22 cellular contexts compared by ENCODE assay signal in genomic region chr2:24870891-24871705, GRCh38. TPM values are rescaled to one million over a fixed set of nuclear protein-coding genes. Genes with fewer than 3 reads are reported as not detected.
DNase-seq lines count a peak whose midpoint lies in the region; ATAC-seq and TF ChIP-seq lines count a peak whose summit lies in the region.
"Had no signal": no experiment of that assay in that cellular context is flagged by ENCODE, and none has a peak within 500 bp of the region (broad histone marks: within the 10 kb centered on the region; RNA-seq: fewer than 3 reads in every experiment).

No MANE protein-coding gene starts in this region.

- H4K8ac ChIP-seq in neuronal stem cell (ENCODE audit: low read depth, low read length): no peak overlapping the region

- no peak overlapping the region for H3K4ac ChIP-seq in neuronal stem cell (ENCODE audit: low read length)

- no peak overlapping the region for H2BK15ac ChIP-seq in neuronal stem cell (ENCODE audit: low read length)

- no peaks in the 10 kb centered on the region for H3K36me3 ChIP-seq in left ventricle myocardium inferior
- H3K36me3 ChIP-seq in esophagus muscularis mucosa: peaks cover 0 to 4% (median 0%) of the 10 kb centered on the region in 4 donors
- H3K36me3 ChIP-seq in neuronal stem cell (replicated peaks in 1 of 2; ENCODE audit: control insufficient read depth in 2 of 2, insufficient read depth in 2 of 2, low read length in 2 of 2): peaks cover 0 to 39% of the 10 kb centered on the region in 2 donors
- H3K36me3 ChIP-seq: colonic mucosa had no signal

- H3K79me1 ChIP-seq in neuronal stem cell (ENCODE audit: low read depth, low read length): no peaks in the 10 kb centered on the region

- no peak overlapping the region for H4K91ac ChIP-seq in neuronal stem cell (ENCODE audit: low read depth, low read length, poor library complexity)

- TF ChIP-seq EP300 in esophagus muscularis mucosa (IDR thresholded peaks at IDR 0.05): no peak

- peaks cover 13% of the 10 kb centered on the region for H3K36me3 Mint-ChIP-seq in type B pancreatic cell

- H3K9ac ChIP-seq in neuronal stem cell (ENCODE audit: low read depth, low read length, poor library complexity): no peak overlapping the region
- H3K9ac ChIP-seq: SK-N-SH had no signal

- no peak overlapping the region for H3K18ac ChIP-seq in neuronal stem cell (ENCODE audit: low read length)

- no peak overlapping the region for H3K4me3 Mint-ChIP-seq in type B pancreatic cell
- H3K4me3 Mint-ChIP-seq: activated naive CD8-positive, alpha-beta T cell treated with anti-CD3 and anti-CD28 coated beads, Interleukin-2, amount 10 ng/mL, durations not matched to agents 7 days and 5 days; stimulated activated effector memory CD8-positive, alpha-beta T cell treated with anti-CD3 and anti-CD28 coated beads, Interleukin-12 subunit alpha, Interleukin-12 subunit beta, amount 100 ng/mL, for 72 hours had no signal

- H3K9me3 ChIP-seq in left ventricle myocardium inferior (replicated peaks): no peaks in the 10 kb centered on the region
- H3K9me3 ChIP-seq in esophagus muscularis mucosa: no peaks in the 10 kb centered on the region
- peaks cover 0 to 11% of the 10 kb centered on the region in 2 donors for H3K9me3 ChIP-seq in neuronal stem cell (replicated peaks in 1 of 2; ENCODE audit: control insufficient read depth in 2 of 2, insufficient read depth in 1 of 2, low read depth in 1 of 2, low read length in 2 of 2)
- H3K9me3 ChIP-seq: colonic mucosa, SK-N-SH, tibial artery had no signal

- no peak for TF ChIP-seq POLR2A in esophagus muscularis mucosa (IDR thresholded peaks at IDR 0.05; ENCODE audit: low read depth)
- TF ChIP-seq POLR2A in erythroblast (IDR thresholded peaks at IDR 0.05; ENCODE audit: low read length): no peak

- H3K27ac ChIP-seq in left ventricle myocardium inferior (replicated peaks) (peak overlapping the region; percentile 75), esophagus muscularis mucosa (replicated peaks in 1 of 4) (peak overlapping the region in 3 of 4 donors; percentile 10 to 65 (median 59)), neuronal stem cell (replicated peaks; ENCODE audit: low read length) (peak overlapping the region; percentile 9)
- H3K27ac ChIP-seq: colonic mucosa, tibial artery, WERI-Rb-1 had no signal

- H3K4me1 ChIP-seq in left ventricle myocardium inferior: peaks cover 36% of the 10 kb centered on the region
- H3K4me1 ChIP-seq in esophagus muscularis mucosa: peaks cover 22 to 43% (median 34%) of the 10 kb centered on the region in 4 donors
- peaks cover 5 to 9% of the 10 kb centered on the region in 2 donors for H3K4me1 ChIP-seq in neuronal stem cell (ENCODE audit: control insufficient read depth in 2 of 2, insufficient read depth in 1 of 2, low read depth in 1 of 2, low read length in 2 of 2)
- H3K4me1 ChIP-seq: colonic mucosa had no signal

- H3K23ac ChIP-seq in neuronal stem cell (ENCODE audit: low read depth, low read length, poor library complexity): no peak overlapping the region

- H3K4me2 ChIP-seq in neuronal stem cell (ENCODE audit: insufficient read depth, low read length, poor library complexity, severe bottlenecking): no peak overlapping the region
- H3K4me2 ChIP-seq: SK-N-SH had no signal

- H3K4me3 ChIP-seq in left ventricle myocardium inferior (no peak overlapping the region), esophagus muscularis mucosa (no peak overlapping the region), neuronal stem cell (ENCODE audit: low read length in 2 of 2) (no peak overlapping the region)
- H3K4me3 ChIP-seq: colonic mucosa, lung, skin epidermis, tibial artery had no signal

- H3K4me1 Mint-ChIP-seq in type B pancreatic cell (ENCODE audit: unreplicated experiment): peaks cover 10% of the 10 kb centered on the region
- H3K4me1 Mint-ChIP-seq: activated naive CD8-positive, alpha-beta T cell treated with anti-CD3 and anti-CD28 coated beads, Interleukin-2, amount 10 ng/mL, durations not matched to agents 7 days and 5 days had no signal

- no peak overlapping the region for H2BK12ac ChIP-seq in neuronal stem cell (ENCODE audit: low read length)

- no peaks in the 10 kb centered on the region for H3K9me3 Mint-ChIP-seq in type B pancreatic cell
- H3K9me3 Mint-ChIP-seq: activated naive CD8-positive, alpha-beta T cell treated with anti-CD3 and anti-CD28 coated beads, Interleukin-2, amount 10 ng/mL, durations not matched to agents 7 days and 5 days; CD8-positive, alpha-beta memory T cell; stimulated activated effector memory CD8-positive, alpha-beta T cell treated with anti-CD3 and anti-CD28 coated beads, Interleukin-12 subunit alpha, Interleukin-12 subunit beta, amount 100 ng/mL, for 72 hours had no signal

- H3K14ac ChIP-seq in neuronal stem cell (ENCODE audit: low read length): no peak overlapping the region

- no peaks in the 10 kb centered on the region for H3K27me3 ChIP-seq in left ventricle myocardium inferior (ENCODE audit: low read depth)
- H3K27me3 ChIP-seq in esophagus muscularis mucosa: no peaks in the 10 kb centered on the region
- H3K27me3 ChIP-seq in neuronal stem cell (ENCODE audit: control insufficient read depth in 3 of 3, insufficient read depth in 3 of 3, low read depth in 1 of 3, low read length in 3 of 3): no peaks in the 10 kb centered on the region
- H3K27me3 ChIP-seq: colonic mucosa, tibial artery had no signal

- ATAC-seq in left ventricle myocardium superior (no peak), HG02970 (IDR thresholded peaks at IDR 0.05; ENCODE audit: low FRiP score, unreplicated experiment) (no peak)
- ATAC-seq: stimulated activated effector memory CD8-positive, alpha-beta T cell treated with anti-CD3 and anti-CD28 coated beads, Interleukin-12 subunit alpha, Interleukin-12 subunit beta, amount 100 ng/mL, for 72 hours had no signal

- H2BK5ac ChIP-seq in neuronal stem cell (ENCODE audit: low read length): no peak overlapping the region

- no peak overlapping the region for H2BK120ac ChIP-seq in neuronal stem cell (ENCODE audit: low read depth, low read length)

- DNase-seq in left ventricle myocardium inferior: no peak
- DNase-seq in left ventricle myocardium superior: no peak
- DNase-seq in esophagus muscularis mucosa (ENCODE audit: extremely low spot score): no peak
- no peak for DNase-seq in neuronal stem cell (ENCODE audit: low spot score)
- no peak for DNase-seq in type B pancreatic cell (ENCODE audit: extremely low spot score, unreplicated experiment)
- DNase-seq in occipital lobe (lab: John Stamatoyannopoulos, UW): no peak
- no peak for DNase-seq in erythroblast (lab: John Stamatoyannopoulos, UW)
- DNase-seq: activated CD4-positive, alpha-beta T cell treated with anti-CD3 and anti-CD28 coated beads, Interleukin-2, amount 50 U/mL, for 4 hours; activated CD8-positive, alpha-beta memory T cell treated with anti-CD3 and anti-CD28 coated beads, Interleukin-2, amount 50 U/mL, for 48 hours; activated effector memory CD4-positive, alpha-beta T cell treated with Interleukin-2 at 50 U/mL for 16 hours; activated naive CD8-positive, alpha-beta T cell treated with anti-CD3 and anti-CD28 coated beads, Interleukin-2, amount 10 ng/mL, durations not matched to agents 7 days and 5 days; CD8-positive, alpha-beta memory T cell; colonic mucosa; NCI-H524 treated with DMSO at 0.1 percent for 48 hours; SK-N-SH; stimulated activated CD4-positive, alpha-beta T cell treated with anti-CD3 and anti-CD28 coated beads, Interleukin-2, amount 100 ng/mL, for 24 hours; tibial artery; WERI-Rb-1 had no signal

- peak overlapping the region; percentile 18 for H3K27ac Mint-ChIP-seq in type B pancreatic cell
- H3K27ac Mint-ChIP-seq: activated naive CD8-positive, alpha-beta T cell treated with anti-CD3 and anti-CD28 coated beads, Interleukin-2, amount 10 ng/mL, durations not matched to agents 7 days and 5 days; stimulated activated effector memory CD8-positive, alpha-beta T cell treated with anti-CD3 and anti-CD28 coated beads, Interleukin-12 subunit alpha, Interleukin-12 subunit beta, amount 100 ng/mL, for 72 hours had no signal

- H2AFZ ChIP-seq in neuronal stem cell (ENCODE audit: low read length): no peak overlapping the region

- TF ChIP-seq CTCF in left ventricle myocardium inferior (IDR thresholded peaks at IDR 0.05; ENCODE audit: borderline replicate concordance): no peak
- TF ChIP-seq CTCF in esophagus muscularis mucosa (IDR thresholded peaks at IDR 0.05): no peak
- no peak for TF ChIP-seq CTCF in type B pancreatic cell (conservative IDR thresholded peaks at IDR 0.05)

- intact Hi-C loops in left ventricle myocardium inferior (cut with micrococcal nuclease): no loop called here
- intact Hi-C loops in left ventricle myocardium superior (cut with micrococcal nuclease): no loop called here
- intact Hi-C loops in esophagus muscularis mucosa (cut with DNase I): no loop called here

- no peak overlapping the region for H2AK5ac ChIP-seq in neuronal stem cell (ENCODE audit: low read depth, low read length)

- H3K27me3 Mint-ChIP-seq in type B pancreatic cell: no peaks in the 10 kb centered on the region
- H3K27me3 Mint-ChIP-seq: activated naive CD8-positive, alpha-beta T cell treated with anti-CD3 and anti-CD28 coated beads, Interleukin-2, amount 10 ng/mL, durations not matched to agents 7 days and 5 days; CD8-positive, alpha-beta memory T cell had no signal

- WGBS in esophagus muscularis mucosa: 93% methylated on average over 16 of the region's 16 CpGs
- no CpG with 5 or more reads among the region's 16 CpGs for WGBS in neuronal stem cell (ENCODE audit: extremely low coverage in 2 of 2, insufficient read length in 2 of 2, insufficient replicate concordance in 1 of 2), 2 donors

RNA-seq across cellular contexts. Expression of gene ADCY3, which starts 48.9 kb away (rescaled TPM):
- total RNA-seq in left ventricle myocardium inferior (12.8 TPM), left ventricle myocardium superior (14.6 TPM), esophagus muscularis mucosa (10 to 100 TPM; 21.2 to 70.6 (median 53.8) TPM), type B pancreatic cell (ENCODE audit: low replicate concordance) (22.1 and 46.2 TPM in 2 replicates), occipital lobe (22.5 TPM)
- polyA plus RNA-seq in neuronal stem cell (2013, experiment 1 of 2): 31.1 TPM
- 29.1 TPM for polyA plus RNA-seq in neuronal stem cell (2013, experiment 2 of 2)

Comparison
In these comparisons a context has a peak if more than half of its experiments do, and no peak if none do; other contexts are left out.
1. H3K27ac ChIP-seq: peak in every context shown above with its lines; median percentile 75 in left ventricle myocardium inferior; 59 in esophagus muscularis mucosa; 9 in neuronal stem cell.